ENCODE assay signal across 4 cellular contexts in genomic region chr10:100687143-100687953, GRCh38.
TF ChIP-seq lines count a peak whose summit lies in the region.

No MANE protein-coding gene starts in this region.

TF ChIP-seq in SK-N-SH, 30 proteins besides CTCF, POLR2A, EP300 and RAD21 (continues in another document):
- no peak for TF ChIP-seq FOSL2 (IDR thresholded peaks at IDR 0.05; ENCODE audit: borderline replicate concordance, low read depth)
- no peak for TF ChIP-seq PBX3 (IDR thresholded peaks at IDR 0.05)
- peak; percentile 7 for TF ChIP-seq CHD2 (IDR thresholded peaks at IDR 0.05; ENCODE audit: low read length, partially characterized antibody)
- no peak for TF ChIP-seq USF1 (IDR thresholded peaks at IDR 0.05; ENCODE audit: borderline replicate concordance, low read depth)
- no peak for TF ChIP-seq TAF1 (IDR thresholded peaks at IDR 0.05; ENCODE audit: borderline replicate concordance, low read depth, low read length)
- TF ChIP-seq FOXJ3 (CRISPR knock-in tag; IDR thresholded peaks at IDR 0.05) = no peak
- TF ChIP-seq JUND (IDR thresholded peaks at IDR 0.05) = no peak
- peak; percentile 68 for TF ChIP-seq MXI1 (IDR thresholded peaks at IDR 0.05; ENCODE audit: low read depth, low read length)
- TF ChIP-seq ELF1 (IDR thresholded peaks at IDR 0.05) = no peak
- TF ChIP-seq USF2 (IDR thresholded peaks at IDR 0.05; ENCODE audit: borderline replicate concordance, low read depth, low read length) = no peak
- no peak for TF ChIP-seq FOXM1 (IDR thresholded peaks at IDR 0.05; ENCODE audit: low read depth)
- no peak for TF ChIP-seq POLR2AphosphoS5 (IDR thresholded peaks at IDR 0.05; ENCODE audit: low read depth, low read length)

TF ChIP-seq in SK-N-SH treated with all-trans-retinoic acid at 6 μM for 48 hours, 23 proteins besides CTCF, POLR2A, EP300 and RAD21:
- TF ChIP-seq ZNF70 (CRISPR knock-in tag; IDR thresholded peaks at IDR 0.05) (no peak), CSRNP3 (CRISPR knock-in tag; IDR thresholded peaks at IDR 0.05) (no peak), GLIS3 (CRISPR knock-in tag; IDR thresholded peaks at IDR 0.05) (no peak), ZNF565 (CRISPR knock-in tag; conservative IDR thresholded peaks at IDR 0.05; ENCODE audit: low read depth) (no peak), TOX (CRISPR knock-in tag; IDR thresholded peaks at IDR 0.05; ENCODE audit: borderline replicate concordance) (no peak), ZFP30 (CRISPR knock-in tag; IDR thresholded peaks at IDR 0.05) (no peak), BACH2 (CRISPR knock-in tag; IDR thresholded peaks at IDR 0.05; ENCODE audit: borderline replicate concordance) (no peak)

TF ChIP-seq in HEK293, 187 proteins besides CTCF, POLR2A, EP300 and RAD21 (continues in another document):
- peak; percentile 15; the same call in 1 of the 2 replicates for TF ChIP-seq PRDM10 (tag by site-specific recombination; IDR thresholded peaks at IDR 0.05)
- no peak for TF ChIP-seq ZBTB1 (tag by site-specific recombination; IDR thresholded peaks at IDR 0.05)
- TF ChIP-seq ZIC2 (tag by site-specific recombination; IDR thresholded peaks at IDR 0.05) = peak; percentile 27; the same call in 1 of the 2 replicates
- peak; percentile 64 for TF ChIP-seq ZFHX2 (tag by site-specific recombination; conservative IDR thresholded peaks at IDR 0.05)
- no peak for TF ChIP-seq ZNF184 (tag by site-specific recombination; IDR thresholded peaks at IDR 0.05)
- no peak for TF ChIP-seq ZNF248 (tag by site-specific recombination; IDR thresholded peaks at IDR 0.05)
- TF ChIP-seq PRDM1 (tag by site-specific recombination; IDR thresholded peaks at IDR 0.05) = peak; percentile 34; the same call in 1 of the 2 replicates
- TF ChIP-seq SP7 (tag by site-specific recombination; IDR thresholded peaks at IDR 0.05) = peak; percentile 18; the same call in 1 of the 2 replicates
- peak; percentile 53 for TF ChIP-seq ZNF341 (tag by site-specific recombination; IDR thresholded peaks at IDR 0.05; ENCODE audit: low read depth)
- TF ChIP-seq ZSCAN5A (tag by site-specific recombination; IDR thresholded peaks at IDR 0.05) = no peak
- no peak for TF ChIP-seq TRIM28 (IDR thresholded peaks at IDR 0.05; ENCODE audit: borderline replicate concordance, low read length)
- TF ChIP-seq PRDM6 (tag by site-specific recombination; IDR thresholded peaks at IDR 0.05) = peak; percentile 69; the same call in 1 of the 2 replicates
- TF ChIP-seq ZNF521 (tag by site-specific recombination; IDR thresholded peaks at IDR 0.05) = no peak
- TF ChIP-seq ZNF558 (tag by site-specific recombination; IDR thresholded peaks at IDR 0.05) = no peak

TF ChIP-seq in endothelial cell of umbilical vein, 7 proteins besides CTCF, POLR2A, EP300 and RAD21:
- TF ChIP-seq MYC (IDR thresholded peaks at IDR 0.05; ENCODE audit: low read depth, low read length) = no peak
- TF ChIP-seq GATA2 (IDR thresholded peaks at IDR 0.05; ENCODE audit: insufficient read depth, insufficient read length, low read depth, low read length) = no peak
- TF ChIP-seq POLR2AphosphoS5 (IDR thresholded peaks at IDR 0.05; ENCODE audit: insufficient read depth, low read depth, low read length) = no peak
- no peak for TF ChIP-seq FOS (IDR thresholded peaks at IDR 0.05; ENCODE audit: borderline replicate concordance, insufficient read depth, low read length)
- peak; percentile 53 for TF ChIP-seq EZH2 (IDR thresholded peaks at IDR 0.05; ENCODE audit: borderline replicate concordance, low read depth, low read length, severe bottlenecking)
- no peak for TF ChIP-seq JUN (IDR thresholded peaks at IDR 0.05; ENCODE audit: borderline replicate concordance, insufficient read depth, insufficient read length, low read depth)
- TF ChIP-seq MAX (IDR thresholded peaks at IDR 0.05; ENCODE audit: insufficient read depth, insufficient read length) = no peak
